ENCODE assay signal across 2 cellular contexts in the genomic region with DNA sequence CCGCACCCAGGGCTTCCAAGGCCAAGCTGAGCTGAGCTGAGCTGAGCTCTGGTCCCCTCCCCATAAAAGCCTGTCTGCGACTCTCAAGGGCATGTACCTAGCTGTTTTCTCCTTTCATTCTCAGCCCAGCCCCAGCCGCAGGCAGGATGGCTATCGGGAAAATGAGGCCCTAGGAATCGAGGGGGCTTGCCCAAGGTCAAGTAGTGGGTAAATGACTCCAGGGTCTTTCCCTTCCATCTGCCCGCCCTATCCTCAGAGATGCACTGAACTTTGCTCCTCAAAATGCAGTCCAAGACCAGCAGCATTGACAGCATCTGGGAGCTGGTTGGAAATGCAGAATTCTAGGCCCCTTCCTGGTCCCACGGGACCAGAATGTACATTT.
TF ChIP-seq lines count a peak whose summit lies in the region.

No MANE protein-coding gene starts in this region.

TF ChIP-seq in IMR-90, 13 proteins besides CTCF, POLR2A, EP300 and RAD21:
- TF ChIP-seq CEBPB (IDR thresholded peaks at IDR 0.05; ENCODE audit: low read depth, low read length): no peak
- no peak for TF ChIP-seq CHD1 (IDR thresholded peaks at IDR 0.05; ENCODE audit: low read depth, low read length)
- no peak for TF ChIP-seq MXI1 (IDR thresholded peaks at IDR 0.05; ENCODE audit: borderline replicate concordance, low read depth, low read length)
- TF ChIP-seq RCOR1 (IDR thresholded peaks at IDR 0.05; ENCODE audit: insufficient replicate concordance, low read length): no peak
- no peak for TF ChIP-seq BHLHE40 (IDR thresholded peaks at IDR 0.05; ENCODE audit: low read depth, low read length)
- TF ChIP-seq, protein P1, sequence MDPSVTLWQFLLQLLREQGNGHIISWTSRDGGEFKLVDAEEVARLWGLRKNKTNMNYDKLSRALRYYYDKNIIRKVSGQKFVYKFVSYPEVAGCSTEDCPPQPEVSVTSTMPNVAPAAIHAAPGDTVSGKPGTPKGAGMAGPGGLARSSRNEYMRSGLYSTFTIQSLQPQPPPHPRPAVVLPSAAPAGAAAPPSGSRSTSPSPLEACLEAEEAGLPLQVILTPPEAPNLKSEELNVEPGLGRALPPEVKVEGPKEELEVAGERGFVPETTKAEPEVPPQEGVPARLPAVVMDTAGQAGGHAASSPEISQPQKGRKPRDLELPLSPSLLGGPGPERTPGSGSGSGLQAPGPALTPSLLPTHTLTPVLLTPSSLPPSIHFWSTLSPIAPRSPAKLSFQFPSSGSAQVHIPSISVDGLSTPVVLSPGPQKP (IDR thresholded peaks at IDR 0.05; ENCODE audit: borderline replicate concordance, low read depth, low read length): no peak
- TF ChIP-seq RFX5 (IDR thresholded peaks at IDR 0.05; ENCODE audit: low read depth, low read length): no peak

TF ChIP-seq in K562, 482 proteins besides CTCF, POLR2A, EP300 and RAD21:
- TF ChIP-seq ZNF445 (CRISPR knock-in tag; IDR thresholded peaks at IDR 0.05; ENCODE audit: low read depth) (no peak), CHD4 (IDR thresholded peaks at IDR 0.05; ENCODE audit: insufficient read depth, insufficient replicate concordance, low read depth, low read length, poor library complexity, severe bottlenecking) (no peak)
